In the genomic region with DNA sequence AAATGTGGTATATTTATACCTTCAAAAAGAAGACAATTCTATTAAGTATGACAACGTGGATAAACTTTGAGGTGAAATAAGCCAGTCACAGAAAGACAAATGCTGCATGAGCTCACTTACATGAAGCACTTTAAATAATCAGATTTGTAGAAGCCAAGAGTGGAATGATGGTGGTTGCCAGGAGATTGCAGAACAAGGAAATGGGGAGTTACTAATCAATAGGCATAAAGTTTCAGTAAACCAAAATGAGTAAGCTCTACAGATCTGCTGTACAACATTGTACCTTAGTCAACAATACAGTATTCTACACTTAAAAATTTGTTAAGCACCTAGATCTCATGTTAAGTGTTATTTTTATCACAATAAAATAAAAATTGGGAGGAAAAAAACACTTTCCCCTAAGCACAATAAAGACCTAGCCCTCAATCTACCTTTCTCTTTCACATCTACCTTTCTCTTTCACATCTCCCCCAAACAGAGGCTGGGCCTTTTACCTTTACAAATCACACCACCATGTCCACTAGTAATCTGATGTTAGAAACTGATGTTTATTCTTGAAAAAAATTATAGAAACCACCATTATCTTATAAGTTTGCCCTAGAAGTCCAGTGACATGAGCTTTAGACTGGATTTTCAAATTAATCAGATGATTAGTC, we compare ENCODE assay signal across 22 cellular contexts.
DNase-seq lines count a peak whose midpoint lies in the region; ATAC-seq, FAIRE-seq and TF ChIP-seq lines count a peak whose summit lies in the region.
"Had no signal": no experiment of that assay in that cellular context is flagged by ENCODE, and none has a peak within 500 bp of the region (broad histone marks: within the 10 kb centered on the region; RNA-seq: fewer than 3 reads in every experiment).

No MANE protein-coding gene starts in this region.

- intact Hi-C loops in pancreas (cut with DNase I): no loop called here

- H2AFZ ChIP-seq in astrocyte (ENCODE audit: low read depth, low read length): no peak overlapping the region
- H2AFZ ChIP-seq: GM23248 had no signal

- FAIRE-seq in astrocyte (lab: Jason Lieb, UNC) (no peak), pancreas (lab: Jason Lieb, UNC) (no peak)

- H3K27me3 Mint-ChIP-seq in astrocyte (ENCODE audit: low read depth, unreplicated experiment): no peaks in the 10 kb centered on the region
- H3K27me3 Mint-ChIP-seq in activated T-cell treated with anti-CD3 and anti-CD28 coated beads, Interleukin-2, amount 50 U/mL, for 72 hours (ENCODE audit: low read depth): no peaks in the 10 kb centered on the region
- H3K27me3 Mint-ChIP-seq: CD4-positive, alpha-beta T cell; IgD-negative memory B cell had no signal

- H3K9me3 ChIP-seq in astrocyte (ENCODE audit: insufficient read depth, low read depth, low read length) (no peaks in the 10 kb centered on the region), pancreas (no peaks in the 10 kb centered on the region)
- H3K9me3 ChIP-seq: Peyer's patch, SK-N-SH had no signal

- no peak overlapping the region for H3K27ac Mint-ChIP-seq in astrocyte (ENCODE audit: unreplicated experiment)
- no peak overlapping the region for H3K27ac Mint-ChIP-seq in activated T-cell treated with anti-CD3 and anti-CD28 coated beads, Interleukin-2, amount 50 U/mL, for 72 hours
- H3K27ac Mint-ChIP-seq: B cell; CD4-positive, alpha-beta T cell; IgD-negative memory B cell had no signal

- H3K27ac ChIP-seq in astrocyte (ENCODE audit: low read depth, low read length) (no peak overlapping the region), pancreas (peak overlapping the region in 1 of 4 donors; percentile 19)
- H3K27ac ChIP-seq: GM23248, Peyer's patch had no signal

- H3K4me3 Mint-ChIP-seq in astrocyte (ENCODE audit: unreplicated experiment): no peak overlapping the region
- H3K4me3 Mint-ChIP-seq in activated T-cell treated with anti-CD3 and anti-CD28 coated beads, Interleukin-2, amount 50 U/mL, for 72 hours: no peak overlapping the region
- H3K4me3 Mint-ChIP-seq: B cell; CD4-positive, alpha-beta T cell; IgD-negative memory B cell had no signal

- no peaks in the 10 kb centered on the region for H4K20me1 ChIP-seq in astrocyte (ENCODE audit: insufficient read depth, low read length)

- H3K4me3 ChIP-seq in astrocyte (ENCODE audit: insufficient read depth, low read depth, low read length) (no peak overlapping the region), pancreas (no peak overlapping the region)
- H3K4me3 ChIP-seq: GM23248, Peyer's patch had no signal

- H3K36me3 ChIP-seq in astrocyte (ENCODE audit: insufficient read depth, low read length) (no peaks in the 10 kb centered on the region), pancreas (no peaks in the 10 kb centered on the region)
- H3K36me3 ChIP-seq: Peyer's patch had no signal

- no peak overlapping the region for H3K4me2 ChIP-seq in astrocyte (ENCODE audit: low read length)
- H3K4me2 ChIP-seq: SK-N-SH had no signal

- WGBS in pancreas, 2 donors: 20 to 22% methylated on average over 1 of the region's 1 CpG

- H3K4me1 Mint-ChIP-seq in astrocyte (ENCODE audit: low read depth, unreplicated experiment): peaks cover 7% of the 10 kb centered on the region
- no peaks in the 10 kb centered on the region for H3K4me1 Mint-ChIP-seq in activated T-cell treated with anti-CD3 and anti-CD28 coated beads, Interleukin-2, amount 50 U/mL, for 72 hours (ENCODE audit: low read depth)
- H3K4me1 Mint-ChIP-seq: B cell, IgD-negative memory B cell had no signal

- H3K36me3 Mint-ChIP-seq in astrocyte (ENCODE audit: low read depth, unreplicated experiment): peaks cover 10% of the 10 kb centered on the region
- H3K36me3 Mint-ChIP-seq in activated T-cell treated with anti-CD3 and anti-CD28 coated beads, Interleukin-2, amount 50 U/mL, for 72 hours (ENCODE audit: insufficient read depth in 2 of 2): no peaks in the 10 kb centered on the region
- H3K36me3 Mint-ChIP-seq: IgD-negative memory B cell had no signal

- H3K79me2 ChIP-seq in astrocyte (ENCODE audit: insufficient read depth, low read length): no peaks in the 10 kb centered on the region

- TF ChIP-seq CTCF in astrocyte (IDR thresholded peaks at IDR 0.05; ENCODE audit: insufficient read depth, low read depth, low read length) (no peak), pancreas (IDR thresholded peaks at IDR 0.05) (no peak)

- H3K27me3 ChIP-seq in astrocyte (ENCODE audit: insufficient read depth, low read length) (no peaks in the 10 kb centered on the region), pancreas (no peaks in the 10 kb centered on the region)
- H3K27me3 ChIP-seq: Peyer's patch had no signal

- peak; percentile 50 for ATAC-seq in GM18868 (IDR thresholded peaks at IDR 0.05; ENCODE audit: unreplicated experiment)
- peak; percentile 69 for ATAC-seq in HG02973 (IDR thresholded peaks at IDR 0.05; ENCODE audit: unreplicated experiment)
- peak; percentile 77 to 86 (median 82) for ATAC-seq in pancreas
- ATAC-seq in HG03439 (IDR thresholded peaks at IDR 0.05; ENCODE audit: unreplicated experiment): no peak
- no peak for ATAC-seq in GM18909 (IDR thresholded peaks at IDR 0.05; ENCODE audit: poor library complexity, unreplicated experiment)
- ATAC-seq in activated T-cell treated with anti-CD3 and anti-CD28 coated beads, Interleukin-2, amount 50 U/mL, for 72 hours (replicated peaks in 1 of 2): no peak
- ATAC-seq: HCT116 had no signal

- no peaks in the 10 kb centered on the region for H3K4me1 ChIP-seq in astrocyte (ENCODE audit: insufficient read depth, low read length)
- H3K4me1 ChIP-seq in pancreas: peaks cover 0 to 4% (median 0%) of the 10 kb centered on the region in 3 donors
- H3K4me1 ChIP-seq: Peyer's patch had no signal

- H3K9ac ChIP-seq in astrocyte (ENCODE audit: low read length): no peak overlapping the region
- H3K9ac ChIP-seq: GM23248, SK-N-SH had no signal

- H3K9me3 Mint-ChIP-seq in astrocyte (ENCODE audit: unreplicated experiment): peaks cover 2% of the 10 kb centered on the region
- peaks cover 2% of the 10 kb centered on the region in 2 donors for H3K9me3 Mint-ChIP-seq in activated T-cell treated with anti-CD3 and anti-CD28 coated beads, Interleukin-2, amount 50 U/mL, for 72 hours
- H3K9me3 Mint-ChIP-seq: CD4-positive, alpha-beta T cell had no signal

- DNase-seq in astrocyte (ENCODE audit: low read depth) (peak; percentile 32), pancreas (peak in 1 of 6 donors; percentile 9)
- DNase-seq in activated CD8-positive, alpha-beta memory T cell treated with anti-CD3 and anti-CD28 coated beads, Interleukin-2, amount 50 U/mL, for 48 hours: no peak
- no peak for DNase-seq in activated T-cell treated with anti-CD3 and anti-CD28 coated beads, Interleukin-2, amount 50 U/mL, for 72 hours
- DNase-seq: CD4-positive, alpha-beta T cell; DMS 273 treated with DMSO at 0.1 percent for 48 hours; GM23248; NCI-H1417 treated with DMSO at 0.1 percent for 48 hours; NCI-H2029; NCI-H2171 treated with DMSO at 0.1 percent for 48 hours; NCI-H82; Peyer's patch; Right ventricle myocardium superior; SK-N-SH; T-helper 1 cell had no signal

Comparison
In these comparisons a context has a peak if more than half of its experiments do, and no peak if none do; other contexts are left out.
1. ATAC-seq: peak in GM18868 (single experiment), HG02973 (single experiment) and pancreas (4 of 4); none in HG03439 (single experiment), GM18909 (single experiment) and activated T-cell treated with anti-CD3 and anti-CD28 coated beads, Interleukin-2, amount 50 U/mL, for 72 hours (0 of 2).